1 cellular context compared by ENCODE assay signal in the genomic region with DNA sequence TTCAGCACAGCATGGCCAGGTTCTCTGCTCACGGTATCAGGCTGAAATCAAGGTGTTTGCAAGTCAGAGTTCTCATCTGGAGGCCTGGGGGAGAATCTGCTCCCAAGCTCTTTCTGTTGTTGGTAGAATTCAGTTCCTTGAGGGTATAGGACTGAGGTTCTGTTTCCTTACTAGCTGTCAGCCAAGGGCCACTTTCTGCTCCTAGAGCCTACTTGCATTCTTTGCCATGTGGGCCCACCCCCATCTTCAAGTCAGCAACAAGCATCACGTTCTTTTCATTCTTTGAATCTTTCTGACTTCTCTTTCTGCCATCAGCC.
TF ChIP-seq lines count a peak whose summit lies in the region.

No MANE protein-coding gene starts in this region.

TF ChIP-seq in IMR-90, 13 proteins besides CTCF, POLR2A, EP300 and RAD21:
- TF ChIP-seq NFE2L2 (IDR thresholded peaks at IDR 0.05; ENCODE audit: low read depth, low read length): no peak
- no peak for TF ChIP-seq CHD1 (IDR thresholded peaks at IDR 0.05; ENCODE audit: low read depth, low read length)
- no peak for TF ChIP-seq CEBPB (IDR thresholded peaks at IDR 0.05; ENCODE audit: low read depth, low read length)
- no peak for TF ChIP-seq RFX5 (IDR thresholded peaks at IDR 0.05; ENCODE audit: low read depth, low read length)
- TF ChIP-seq BHLHE40 (IDR thresholded peaks at IDR 0.05; ENCODE audit: low read depth, low read length): peak; percentile 19; the same call in 1 of the 2 replicates
- TF ChIP-seq MAFK (IDR thresholded peaks at IDR 0.05; ENCODE audit: low read depth, low read length): no peak
